ENCODE assay signal across 1 cellular context in genomic region chr7:105438847-105439173, GRCh38.
TF ChIP-seq lines count a peak whose summit lies in the region.

No MANE protein-coding gene starts in this region.

TF ChIP-seq in HepG2, 621 proteins besides CTCF, POLR2A, EP300 and RAD21:
- no peak for TF ChIP-seq HNF4G (IDR thresholded peaks at IDR 0.05; ENCODE audit: borderline replicate concordance, low read depth, low read length)
- TF ChIP-seq HNF4G (CRISPR knock-in tag; IDR thresholded peaks at IDR 0.05; ENCODE audit: borderline replicate concordance, low read depth), result no peak
- TF ChIP-seq NFKBIZ (CRISPR knock-in tag; IDR thresholded peaks at IDR 0.05), result no peak
- TF ChIP-seq ZNF570 (CRISPR knock-in tag; IDR thresholded peaks at IDR 0.05; ENCODE audit: borderline replicate concordance), result no peak
- TF ChIP-seq AFF4 (CRISPR knock-in tag; IDR thresholded peaks at IDR 0.05), result no peak
- no peak for TF ChIP-seq REL (CRISPR knock-in tag; conservative IDR thresholded peaks at IDR 0.05)
- no peak for TF ChIP-seq ZNF597 (CRISPR knock-in tag; IDR thresholded peaks at IDR 0.05)
- TF ChIP-seq BRD4 (CRISPR knock-in tag; IDR thresholded peaks at IDR 0.05), result no peak
- TF ChIP-seq RFX5 (IDR thresholded peaks at IDR 0.05; ENCODE audit: low read depth, low read length), result no peak
- no peak for TF ChIP-seq IRF2 (CRISPR knock-in tag; IDR thresholded peaks at IDR 0.05)
